ENCODE assay signal across 1 cellular context in genomic region chr7:1536768-1537630, GRCh38.
TF ChIP-seq lines count a peak whose summit lies in the region.

No MANE protein-coding gene starts in this region.

TF ChIP-seq in HepG2, 621 proteins besides CTCF, POLR2A, EP300 and RAD21 (continued from another document and continues in another):
- TF ChIP-seq GABPA (IDR thresholded peaks at IDR 0.05; ENCODE audit: low read depth, low read length) (no peak), GABPA (CRISPR knock-in tag; IDR thresholded peaks at IDR 0.05; ENCODE audit: low read depth) (peak; percentile 68), MBD4 (IDR thresholded peaks at IDR 0.05; ENCODE audit: borderline replicate concordance, low read length) (no peak), GATAD1 (CRISPR knock-in tag; IDR thresholded peaks at IDR 0.05) (peak; percentile 73), DNMT1 (CRISPR knock-in tag; IDR thresholded peaks at IDR 0.05) (no peak), PHB2 (IDR thresholded peaks at IDR 0.05; ENCODE audit: partially characterized antibody) (no peak), BCL3 (CRISPR knock-in tag; IDR thresholded peaks at IDR 0.05) (peak; percentile 76; the same call in 1 of the 2 replicates), ZNF513 (CRISPR knock-in tag; conservative IDR thresholded peaks at IDR 0.05) (no peak), SMARCE1 (IDR thresholded peaks at IDR 0.05; ENCODE audit: borderline replicate concordance) (no peak), NR2F2 (IDR thresholded peaks at IDR 0.05; ENCODE audit: borderline replicate concordance, low read depth) (peak; percentile 73), ZNF230 (CRISPR knock-in tag; IDR thresholded peaks at IDR 0.05) (no peak; the same call in 1 of the 2 replicates), ZC3H13 (CRISPR knock-in tag; IDR thresholded peaks at IDR 0.05) (peak; percentile 56; the same call in 1 of the 2 replicates), EEA1 (CRISPR knock-in tag; IDR thresholded peaks at IDR 0.05; ENCODE audit: borderline replicate concordance) (no peak), DR1 (CRISPR knock-in tag; IDR thresholded peaks at IDR 0.05) (no peak), RARG (CRISPR knock-in tag; IDR thresholded peaks at IDR 0.05; ENCODE audit: low read depth) (no peak), ZBTB40 (IDR thresholded peaks at IDR 0.05) (no peak), ZBTB40 (CRISPR knock-in tag; IDR thresholded peaks at IDR 0.05) (peak; percentile 80; the same call in 1 of the 2 replicates), ZNF446 (CRISPR knock-in tag; IDR thresholded peaks at IDR 0.05) (no peak), ZNF747 (CRISPR knock-in tag; IDR thresholded peaks at IDR 0.05; ENCODE audit: borderline replicate concordance) (peak; percentile 73; the same call in 1 of the 2 replicates), NFIB (CRISPR knock-in tag; IDR thresholded peaks at IDR 0.05; ENCODE audit: borderline replicate concordance) (no peak), HNRNPK (IDR thresholded peaks at IDR 0.05; ENCODE audit: low read depth, low read length, poor library complexity, severe bottlenecking) (peak; percentile 17), HHEX (CRISPR knock-in tag; IDR thresholded peaks at IDR 0.05) (no peak), ZHX1 (CRISPR knock-in tag; IDR thresholded peaks at IDR 0.05; ENCODE audit: low read depth) (0 out of 2 replicates have a peak, but pooled peaks have one; percentile 27), TRIM22 (IDR thresholded peaks at IDR 0.05) (no peak), ZNF547 (CRISPR knock-in tag; IDR thresholded peaks at IDR 0.05) (peak; percentile 60; the same call in 1 of the 2 replicates), ZNF816 (CRISPR knock-in tag; IDR thresholded peaks at IDR 0.05; ENCODE audit: borderline replicate concordance) (no peak), PPARG (CRISPR knock-in tag; conservative IDR thresholded peaks at IDR 0.05) (no peak), ZNF296 (CRISPR knock-in tag; conservative IDR thresholded peaks at IDR 0.05) (no peak), ZMYM3 (CRISPR knock-in tag; IDR thresholded peaks at IDR 0.05) (0 out of 2 replicates have a peak, but pooled peaks have one; percentile 16), SKI (IDR thresholded peaks at IDR 0.05; ENCODE audit: partially characterized antibody) (peak; percentile 72), POGZ (CRISPR knock-in tag; IDR thresholded peaks at IDR 0.05) (no peak), ZBTB44 (CRISPR knock-in tag; IDR thresholded peaks at IDR 0.05) (no peak), BRD4 (CRISPR knock-in tag; IDR thresholded peaks at IDR 0.05) (no peak), ZBTB1 (CRISPR knock-in tag; IDR thresholded peaks at IDR 0.05; ENCODE audit: borderline replicate concordance) (peak; percentile 28; the same call in 1 of the 2 replicates), KLF6 (CRISPR knock-in tag; IDR thresholded peaks at IDR 0.05) (no peak; the same call in none of the 2 replicates), ZNF414 (CRISPR knock-in tag; IDR thresholded peaks at IDR 0.05) (peak; percentile 82; the same call in 1 of the 2 replicates), KDM6A (CRISPR knock-in tag; IDR thresholded peaks at IDR 0.05; ENCODE audit: low read depth) (peak; percentile 55), RNF219 (CRISPR knock-in tag; IDR thresholded peaks at IDR 0.05) (no peak), MED1 (CRISPR knock-in tag; IDR thresholded peaks at IDR 0.05) (peak; percentile 92), RBM39 (IDR thresholded peaks at IDR 0.05; ENCODE audit: low read depth, low read length, poor library complexity, severe bottlenecking) (peak; percentile 75), ETV6 (CRISPR knock-in tag; conservative IDR thresholded peaks at IDR 0.05) (0 out of 2 replicates have a peak, but pooled peaks have one; percentile 40), ZFP36L1 (CRISPR knock-in tag; IDR thresholded peaks at IDR 0.05) (no peak; the same call in 1 of the 2 replicates), GLI4 (CRISPR knock-in tag; IDR thresholded peaks at IDR 0.05; ENCODE audit: borderline replicate concordance) (no peak), SMARCC2 (IDR thresholded peaks at IDR 0.05) (no peak), MXI1 (IDR thresholded peaks at IDR 0.05; ENCODE audit: borderline replicate concordance, low read depth, low read length) (no peak; the same call in 2 of the 3 replicates)
